1 cellular context compared by ENCODE assay signal in the genomic region with DNA sequence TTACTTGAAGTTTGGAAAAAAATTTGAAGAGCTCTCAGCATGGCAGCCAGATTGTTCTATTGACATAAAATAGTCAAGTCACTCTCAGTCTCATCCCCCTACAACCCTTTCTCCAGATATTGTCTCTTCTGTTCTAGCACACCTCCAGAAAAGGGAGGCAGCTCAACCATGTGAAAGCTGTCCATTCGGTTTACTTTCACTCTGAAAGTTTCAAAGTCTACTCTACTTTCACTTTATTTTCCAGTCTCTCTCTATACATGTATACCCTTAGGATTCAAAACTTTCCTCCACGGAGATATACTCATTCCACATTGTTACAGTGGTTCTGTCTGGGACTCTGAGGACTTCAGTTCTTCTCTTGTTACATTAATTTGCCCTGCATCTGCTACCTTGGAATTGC.
TF ChIP-seq lines count a peak whose summit lies in the region.

No MANE protein-coding gene starts in this region.

TF ChIP-seq in SK-N-SH, 30 proteins besides CTCF, POLR2A, EP300 and RAD21 (continued from another document):
- no peak for TF ChIP-seq RCOR1 (IDR thresholded peaks at IDR 0.05; ENCODE audit: low read length)
- TF ChIP-seq TCF12 (IDR thresholded peaks at IDR 0.05) = no peak
- no peak for TF ChIP-seq FOSL2 (IDR thresholded peaks at IDR 0.05; ENCODE audit: borderline replicate concordance, low read depth)
- no peak for TF ChIP-seq SIN3A (IDR thresholded peaks at IDR 0.05; ENCODE audit: borderline replicate concordance, low read depth, low read length)
- TF ChIP-seq NRF1 (IDR thresholded peaks at IDR 0.05; ENCODE audit: low read depth, low read length) = no peak
- TF ChIP-seq POLR2AphosphoS5 (IDR thresholded peaks at IDR 0.05; ENCODE audit: low read depth, low read length) = no peak
- TF ChIP-seq, protein P1, sequence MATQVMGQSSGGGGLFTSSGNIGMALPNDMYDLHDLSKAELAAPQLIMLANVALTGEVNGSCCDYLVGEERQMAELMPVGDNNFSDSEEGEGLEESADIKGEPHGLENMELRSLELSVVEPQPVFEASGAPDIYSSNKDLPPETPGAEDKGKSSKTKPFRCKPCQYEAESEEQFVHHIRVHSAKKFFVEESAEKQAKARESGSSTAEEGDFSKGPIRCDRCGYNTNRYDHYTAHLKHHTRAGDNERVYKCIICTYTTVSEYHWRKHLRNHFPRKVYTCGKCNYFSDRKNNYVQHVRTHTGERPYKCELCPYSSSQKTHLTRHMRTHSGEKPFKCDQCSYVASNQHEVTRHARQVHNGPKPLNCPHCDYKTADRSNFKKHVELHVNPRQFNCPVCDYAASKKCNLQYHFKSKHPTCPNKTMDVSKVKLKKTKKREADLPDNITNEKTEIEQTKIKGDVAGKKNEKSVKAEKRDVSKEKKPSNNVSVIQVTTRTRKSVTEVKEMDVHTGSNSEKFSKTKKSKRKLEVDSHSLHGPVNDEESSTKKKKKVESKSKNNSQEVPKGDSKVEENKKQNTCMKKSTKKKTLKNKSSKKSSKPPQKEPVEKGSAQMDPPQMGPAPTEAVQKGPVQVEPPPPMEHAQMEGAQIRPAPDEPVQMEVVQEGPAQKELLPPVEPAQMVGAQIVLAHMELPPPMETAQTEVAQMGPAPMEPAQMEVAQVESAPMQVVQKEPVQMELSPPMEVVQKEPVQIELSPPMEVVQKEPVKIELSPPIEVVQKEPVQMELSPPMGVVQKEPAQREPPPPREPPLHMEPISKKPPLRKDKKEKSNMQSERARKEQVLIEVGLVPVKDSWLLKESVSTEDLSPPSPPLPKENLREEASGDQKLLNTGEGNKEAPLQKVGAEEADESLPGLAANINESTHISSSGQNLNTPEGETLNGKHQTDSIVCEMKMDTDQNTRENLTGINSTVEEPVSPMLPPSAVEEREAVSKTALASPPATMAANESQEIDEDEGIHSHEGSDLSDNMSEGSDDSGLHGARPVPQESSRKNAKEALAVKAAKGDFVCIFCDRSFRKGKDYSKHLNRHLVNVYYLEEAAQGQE (IDR thresholded peaks at IDR 0.05; ENCODE audit: low read depth, low read length) = no peak
- no peak for TF ChIP-seq RXRA (IDR thresholded peaks at IDR 0.05; ENCODE audit: borderline replicate concordance, low read depth)
- no peak for TF ChIP-seq CHD2 (IDR thresholded peaks at IDR 0.05; ENCODE audit: low read length, partially characterized antibody)
- no peak for TF ChIP-seq MEF2A (IDR thresholded peaks at IDR 0.05; ENCODE audit: borderline replicate concordance, low read depth)
- TF ChIP-seq, protein P2, sequence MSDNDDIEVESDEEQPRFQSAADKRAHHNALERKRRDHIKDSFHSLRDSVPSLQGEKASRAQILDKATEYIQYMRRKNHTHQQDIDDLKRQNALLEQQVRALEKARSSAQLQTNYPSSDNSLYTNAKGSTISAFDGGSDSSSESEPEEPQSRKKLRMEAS (IDR thresholded peaks at IDR 0.05; ENCODE audit: low read depth) = no peak
- no peak for TF ChIP-seq RFX5 (IDR thresholded peaks at IDR 0.05; ENCODE audit: low read length)
- TF ChIP-seq, protein P3, sequence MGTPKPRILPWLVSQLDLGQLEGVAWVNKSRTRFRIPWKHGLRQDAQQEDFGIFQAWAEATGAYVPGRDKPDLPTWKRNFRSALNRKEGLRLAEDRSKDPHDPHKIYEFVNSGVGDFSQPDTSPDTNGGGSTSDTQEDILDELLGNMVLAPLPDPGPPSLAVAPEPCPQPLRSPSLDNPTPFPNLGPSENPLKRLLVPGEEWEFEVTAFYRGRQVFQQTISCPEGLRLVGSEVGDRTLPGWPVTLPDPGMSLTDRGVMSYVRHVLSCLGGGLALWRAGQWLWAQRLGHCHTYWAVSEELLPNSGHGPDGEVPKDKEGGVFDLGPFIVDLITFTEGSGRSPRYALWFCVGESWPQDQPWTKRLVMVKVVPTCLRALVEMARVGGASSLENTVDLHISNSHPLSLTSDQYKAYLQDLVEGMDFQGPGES (IDR thresholded peaks at IDR 0.05; ENCODE audit: low read depth, low read length) = no peak
